In the genomic region with DNA sequence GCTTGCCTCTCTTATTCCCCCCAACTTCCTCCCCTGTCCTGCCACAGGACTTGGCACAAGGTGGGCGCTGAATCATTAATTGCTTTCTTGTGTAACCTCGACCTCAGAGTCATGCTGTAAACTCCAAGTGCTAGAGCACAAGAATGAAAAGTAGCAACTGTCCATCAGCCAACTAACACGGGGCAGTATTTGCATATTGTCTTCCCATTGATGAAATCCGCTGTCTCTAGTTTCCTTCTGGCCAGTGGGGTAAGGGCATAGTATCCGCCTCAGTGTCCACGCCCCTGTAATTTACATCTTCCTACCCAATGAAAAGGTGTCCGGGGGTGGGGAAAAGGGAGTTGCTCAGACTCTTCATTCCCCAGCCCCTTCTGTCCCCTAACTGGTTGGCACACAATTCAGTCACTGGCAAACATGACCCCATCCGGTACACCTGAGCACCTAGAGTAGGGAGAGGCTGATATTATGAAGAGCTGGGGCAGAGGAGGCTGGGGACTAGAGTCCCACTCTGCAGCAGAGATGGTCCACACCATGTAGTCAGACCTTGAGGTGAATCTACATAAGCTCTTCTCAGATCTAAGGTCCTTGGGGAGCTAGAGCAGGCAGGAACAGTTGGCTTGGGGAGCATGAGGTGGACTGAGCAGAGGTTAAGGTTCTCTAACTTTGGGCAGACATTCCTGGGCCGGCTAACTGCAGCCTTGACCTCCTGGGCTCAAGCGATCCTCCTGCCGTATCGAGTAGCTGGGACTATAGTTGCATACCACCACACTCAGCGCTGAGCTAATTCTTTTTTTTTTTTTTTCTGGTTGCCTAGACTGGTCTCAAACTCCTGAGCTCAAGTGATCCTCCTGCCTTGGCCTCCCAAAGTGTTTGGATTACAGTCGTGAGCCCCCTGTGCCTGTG, we compare ENCODE assay signal across 1 cellular context.
TF ChIP-seq lines count a peak whose summit lies in the region.

No MANE protein-coding gene starts in this region.

TF ChIP-seq in IMR-90, 13 proteins besides CTCF, POLR2A, EP300 and RAD21:
- TF ChIP-seq CHD1 (IDR thresholded peaks at IDR 0.05; ENCODE audit: low read depth, low read length) (no peak), MAZ (IDR thresholded peaks at IDR 0.05; ENCODE audit: borderline replicate concordance, low read depth, low read length) (no peak), CEBPB (IDR thresholded peaks at IDR 0.05; ENCODE audit: low read depth, low read length) (no peak), RFX5 (IDR thresholded peaks at IDR 0.05; ENCODE audit: low read depth, low read length) (no peak), NFE2L2 (IDR thresholded peaks at IDR 0.05; ENCODE audit: low read depth, low read length) (no peak), FOS (IDR thresholded peaks at IDR 0.05; ENCODE audit: low read depth, low read length) (no peak), BHLHE40 (IDR thresholded peaks at IDR 0.05; ENCODE audit: low read depth, low read length) (no peak), MXI1 (IDR thresholded peaks at IDR 0.05; ENCODE audit: borderline replicate concordance, low read depth, low read length) (no peak), RCOR1 (IDR thresholded peaks at IDR 0.05; ENCODE audit: insufficient replicate concordance, low read length) (no peak), MAFK (IDR thresholded peaks at IDR 0.05; ENCODE audit: low read depth, low read length) (no peak), SMC3 (IDR thresholded peaks at IDR 0.05; ENCODE audit: low read depth, low read length) (no peak)
- TF ChIP-seq, protein P1, sequence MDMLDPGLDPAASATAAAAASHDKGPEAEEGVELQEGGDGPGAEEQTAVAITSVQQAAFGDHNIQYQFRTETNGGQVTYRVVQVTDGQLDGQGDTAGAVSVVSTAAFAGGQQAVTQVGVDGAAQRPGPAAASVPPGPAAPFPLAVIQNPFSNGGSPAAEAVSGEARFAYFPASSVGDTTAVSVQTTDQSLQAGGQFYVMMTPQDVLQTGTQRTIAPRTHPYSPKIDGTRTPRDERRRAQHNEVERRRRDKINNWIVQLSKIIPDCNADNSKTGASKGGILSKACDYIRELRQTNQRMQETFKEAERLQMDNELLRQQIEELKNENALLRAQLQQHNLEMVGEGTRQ (IDR thresholded peaks at IDR 0.05; ENCODE audit: low read depth, low read length): no peak
- TF ChIP-seq, protein P2, sequence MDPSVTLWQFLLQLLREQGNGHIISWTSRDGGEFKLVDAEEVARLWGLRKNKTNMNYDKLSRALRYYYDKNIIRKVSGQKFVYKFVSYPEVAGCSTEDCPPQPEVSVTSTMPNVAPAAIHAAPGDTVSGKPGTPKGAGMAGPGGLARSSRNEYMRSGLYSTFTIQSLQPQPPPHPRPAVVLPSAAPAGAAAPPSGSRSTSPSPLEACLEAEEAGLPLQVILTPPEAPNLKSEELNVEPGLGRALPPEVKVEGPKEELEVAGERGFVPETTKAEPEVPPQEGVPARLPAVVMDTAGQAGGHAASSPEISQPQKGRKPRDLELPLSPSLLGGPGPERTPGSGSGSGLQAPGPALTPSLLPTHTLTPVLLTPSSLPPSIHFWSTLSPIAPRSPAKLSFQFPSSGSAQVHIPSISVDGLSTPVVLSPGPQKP (IDR thresholded peaks at IDR 0.05; ENCODE audit: borderline replicate concordance, low read depth, low read length): no peak
TF ChIP-seq in IMR-90: peak in this region for 0.
